Comparison of ENCODE assay signal across 18 cellular contexts in genomic region chr11:132106336-132106982, GRCh38.
DNase-seq lines count a peak whose midpoint lies in the region; ATAC-seq and TF ChIP-seq lines count a peak whose summit lies in the region.
"Had no signal": no experiment of that assay in that cellular context is flagged by ENCODE, and none has a peak within 500 bp of the region (broad histone marks: within the 10 kb centered on the region; RNA-seq: fewer than 3 reads in every experiment).

No MANE protein-coding gene starts in this region.

- BruUV-seq in IMR-90 (replicated peaks; lab: Mats Ljungman, UMichigan) = no TSS peak

- ATAC-seq in IMR-90 (ENCODE audit: low read depth) = no peak
- ATAC-seq in GM21717 (IDR thresholded peaks at IDR 0.05; ENCODE audit: unreplicated experiment) = no peak
- ATAC-seq: activated CD8-positive, alpha-beta memory T cell treated with anti-CD3 and anti-CD28 coated beads, Interleukin-2, amount 10 ng/mL, durations not matched to agents 7 days and 5 days had no signal

- H3K23ac ChIP-seq in IMR-90 (ENCODE audit: low read depth, low read length) = no peak overlapping the region

- no peak for TF ChIP-seq CTCF in IMR-90 (conservative IDR thresholded peaks at IDR 0.05; ENCODE audit: low read depth, low read length)

- H4K91ac ChIP-seq in IMR-90 (ENCODE audit: insufficient read depth, low read depth, low read length) = peak overlapping the region; percentile 11; the same call in 1 of the 2 replicates

- H3K9me3 ChIP-seq in IMR-90 (ENCODE audit: control insufficient read depth, insufficient read depth, low read length) = no peaks in the 10 kb centered on the region
- H3K9me3 ChIP-seq: colonic mucosa, Peyer's patch, spleen, testis had no signal

- no peak overlapping the region for H3K4me2 ChIP-seq in IMR-90 (ENCODE audit: low read depth, low read length)

- H3K27ac ChIP-seq in IMR-90 (ENCODE audit: insufficient read depth, low read length) = no peak overlapping the region
- H3K27ac ChIP-seq: colonic mucosa, Peyer's patch, SK-N-MC, spleen, testis had no signal

- no peaks in the 10 kb centered on the region for H3K27me3 ChIP-seq in IMR-90 (ENCODE audit: control insufficient read depth, insufficient read depth, low read length)
- H3K27me3 ChIP-seq: colonic mucosa, Peyer's patch, spleen, testis had no signal

- 59% methylated on average over 6 of the region's 11 CpGs; no CpG with 5 or more reads in 1 of the 2 experiments for WGBS in IMR-90 (ENCODE audit: extremely low coverage in 2 of 2, insufficient read length in 1 of 2), 2 experiments

- peaks cover 25% of the 10 kb centered on the region for H3K9me1 ChIP-seq in IMR-90 (ENCODE audit: insufficient read depth, low read length)

- TF ChIP-seq RAD21 in IMR-90 (IDR thresholded peaks at IDR 0.05; ENCODE audit: low read length) = no peak

- 0 out of 3 replicates have a peak overlapping the region, but pooled peaks have one; percentile 50 for H2BK15ac ChIP-seq in IMR-90 (ENCODE audit: low read depth, low read length)

- no peak overlapping the region; the same call in none of the 2 replicates for H2BK20ac ChIP-seq in IMR-90 (ENCODE audit: low read depth, low read length)

- POLR2A ChIA-PET in IMR-90 (lab: Charles Lee; ENCODE audit: unreplicated experiment) = no interaction called here

- no peak overlapping the region for H4K5ac ChIP-seq in IMR-90 (ENCODE audit: low read depth, low read length)

- no peak overlapping the region for H3K56ac ChIP-seq in IMR-90 (ENCODE audit: extremely low read depth, insufficient read depth, low read length)

- H3K14ac ChIP-seq in IMR-90 (replicated peaks; ENCODE audit: low read depth, low read length) = 0 out of 2 replicates have a peak overlapping the region, but pooled peaks have one; percentile 54

- H3K9ac ChIP-seq in IMR-90 (ENCODE audit: low read depth, low read length) = no peak overlapping the region

- TF ChIP-seq POLR2A in IMR-90 (IDR thresholded peaks at IDR 0.05; ENCODE audit: low read depth, low read length) = no peak

- H2AFZ ChIP-seq in IMR-90 (replicated peaks; ENCODE audit: low read length, poor library complexity) = no peak overlapping the region

- no peak overlapping the region for H3K4me3 ChIP-seq in IMR-90 (ENCODE audit: insufficient read depth, low read depth, low read length)
- H3K4me3 ChIP-seq: colonic mucosa, Peyer's patch, SK-N-MC, spleen, testis had no signal

- no peaks in the 10 kb centered on the region for H3K36me3 ChIP-seq in IMR-90 (ENCODE audit: control insufficient read depth, insufficient read depth, low read length)
- H3K36me3 ChIP-seq: colonic mucosa, Peyer's patch, spleen had no signal

- dilution Hi-C loops in IMR-90 (cut with HindIII; ENCODE audit: low sequenced_read_pairs, unreplicated experiment) = no loop called here

- peak overlapping the region; percentile 8 for H3K4ac ChIP-seq in IMR-90 (ENCODE audit: low read depth, low read length)

- H2BK5ac ChIP-seq in IMR-90 (ENCODE audit: low read depth, low read length, poor library complexity, severe bottlenecking) = no peak overlapping the region

- no peak overlapping the region; a peak in 1 of 4 replicates for H4K8ac ChIP-seq in IMR-90 (ENCODE audit: low read depth in 2 of 2, low read length in 2 of 2)

- intact Hi-C loops in IMR-90 (cut with micrococcal nuclease) = no loop called here

- peak; percentile 13 for DNase-seq in IMR-90
- DNase-seq in NCI-H2081 treated with DMSO at 0.1 percent for 48 hours (lab: John Stamatoyannopoulos, UW) = peak; percentile 64
- DNase-seq in astrocyte of the hippocampus (ENCODE audit: low read depth, low spot score) = peak; percentile 73
- DNase-seq in mucosa of gallbladder (ENCODE audit: low spot score) = peak; percentile 55
- no peak for DNase-seq in NCI-H1436 (lab: John Stamatoyannopoulos, UW)
- DNase-seq in activated CD4-positive, CD25-positive, alpha-beta regulatory T cell (lab: John Stamatoyannopoulos, UW) = no peak
- DNase-seq: activated CD4-positive, alpha-beta T cell treated with anti-CD3 and anti-CD28 coated beads for 1 hour; activated CD8-positive, alpha-beta memory T cell treated with anti-CD3 and anti-CD28 coated beads, Interleukin-2, amount 10 ng/mL, durations not matched to agents 7 days and 5 days; colonic mucosa; GDM1; NCI-H187; NCI-H526 treated with DMSO at 0.1 percent for 48 hours; Peyer's patch; spleen; T1000; testis had no signal

- no peak overlapping the region for H3K18ac ChIP-seq in IMR-90 (ENCODE audit: low read depth, low read length)

- in situ Hi-C loops in IMR-90 (cut with MboI; ENCODE audit: low sequenced_read_pairs) = no loop called here

- peak overlapping the region; percentile 29 for H2AK5ac ChIP-seq in IMR-90 (ENCODE audit: low read depth, low read length)

- peaks cover 12 to 39% of the 10 kb centered on the region in 2 experiments; a peak in 3 of 4 replicates for H3K79me1 ChIP-seq in IMR-90 (ENCODE audit: low read depth in 1 of 2, low read length in 2 of 2)

- peaks cover 15% of the 10 kb centered on the region for H3K4me1 ChIP-seq in IMR-90 (ENCODE audit: control insufficient read depth, insufficient read depth, low read length)
- H3K4me1 ChIP-seq: colonic mucosa, Peyer's patch, spleen, testis had no signal

- no peak overlapping the region for H2AK9ac ChIP-seq in IMR-90 (replicated peaks; ENCODE audit: low read depth, low read length, poor library complexity)

- CTCF ChIA-PET in IMR-90 (lab: Yijun Ruan, JAX) = interaction anchor here (1.1 kb wide), 2 partner anchors 13 to 31 kb away, joined by 3 read pairs; no protein-coding TSS in a partner anchor

- H2BK120ac ChIP-seq in IMR-90 (ENCODE audit: low read depth, low read length) = peak overlapping the region; percentile 16

- no peaks in the 10 kb centered on the region for H4K20me1 ChIP-seq in IMR-90 (ENCODE audit: insufficient read depth, low read length)

TF ChIP-seq in IMR-90, 13 proteins besides CTCF, POLR2A, EP300 and RAD21:
- TF ChIP-seq MAZ (IDR thresholded peaks at IDR 0.05; ENCODE audit: borderline replicate concordance, low read depth, low read length) (no peak), USF2 (IDR thresholded peaks at IDR 0.05; ENCODE audit: low read depth, low read length) (0 out of 2 replicates have a peak, but pooled peaks have one; percentile 10)

Comparison
In these comparisons a context has a peak if more than half of its experiments do, and no peak if none do; other contexts are left out.
1. DNase-seq: peak in IMR-90 (single experiment), NCI-H2081 treated with DMSO at 0.1 percent for 48 hours (single experiment), astrocyte of the hippocampus (single experiment) and mucosa of gallbladder (single experiment); none in NCI-H1436 (single experiment) and activated CD4-positive, CD25-positive, alpha-beta regulatory T cell (0 of 4).